ENCODE assay signal across 8 cellular contexts in the genomic region with DNA sequence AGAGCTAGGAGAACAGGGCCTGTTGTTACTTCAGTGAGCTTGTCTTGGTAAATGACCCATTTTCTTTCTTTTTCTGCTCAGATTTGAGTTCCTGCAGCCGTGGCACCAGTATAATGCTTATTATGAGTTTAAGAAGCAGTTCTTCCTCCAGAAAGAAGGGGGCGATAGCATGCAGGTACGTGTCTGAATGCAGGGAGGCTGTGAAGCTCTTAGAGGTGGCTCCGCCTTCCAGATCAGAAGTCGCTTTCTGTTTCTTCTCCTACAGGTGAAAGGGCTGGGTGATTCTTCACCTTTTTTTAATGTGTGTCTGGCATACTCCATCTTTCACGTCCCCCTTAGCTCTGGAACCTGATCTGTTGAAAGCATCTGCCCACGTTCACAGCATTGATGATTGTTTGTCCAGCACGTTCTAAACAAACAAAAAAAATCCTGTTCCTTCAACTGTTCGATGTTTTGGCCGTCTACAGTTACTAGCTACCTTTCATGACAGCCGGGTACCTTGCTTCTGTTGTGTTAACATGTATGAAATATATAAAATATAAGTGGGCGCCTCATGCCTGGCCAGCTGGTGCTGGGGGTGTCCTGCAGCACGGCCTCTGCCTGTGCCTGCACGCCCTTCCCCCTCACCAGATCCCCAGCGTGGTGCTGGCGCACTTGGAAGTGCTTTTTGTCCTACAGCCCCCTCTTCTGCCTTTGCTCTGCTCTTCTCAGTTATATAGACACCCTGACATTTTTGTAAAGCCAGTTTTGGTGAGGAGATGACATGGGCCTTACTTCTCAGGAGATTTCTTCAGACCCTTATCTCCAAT. TPM values are rescaled to one million over a fixed set of nuclear protein-coding genes. Genes with fewer than 3 reads are reported as not detected.
A peak's percentile ranks its signal among the peaks of the same experiment; 100 is the strongest.
DNase-seq lines count a peak whose midpoint lies in the region; ATAC-seq, FAIRE-seq and TF ChIP-seq lines count a peak whose summit lies in the region.

No MANE protein-coding gene starts in this region.

- WGBS in A549 (ENCODE audit: missing lambda C conversion rate): 85% methylated on average over 16 of the region's 16 CpGs

- no peaks in the 10 kb centered on the region for H3K4me1 ChIP-seq in A549

- H3K27me3 Mint-ChIP-seq in activated CD4-positive, alpha-beta memory T cell treated with anti-CD3 and anti-CD28 coated beads for 36 hours: no peaks in the 10 kb centered on the region

- H3K9me3 Mint-ChIP-seq in activated CD4-positive, alpha-beta memory T cell treated with anti-CD3 and anti-CD28 coated beads for 36 hours: no peaks in the 10 kb centered on the region

- no peak for FAIRE-seq in A549 (lab: Jason Lieb, UNC)

- H3K27ac ChIP-seq in A549: no peak overlapping the region

- TF ChIP-seq RAD21 in A549 (conservative IDR thresholded peaks at IDR 0.05 in 1 of 2, IDR thresholded peaks at IDR 0.05 in 1 of 2): no peak

- TF ChIP-seq POLR2A in A549 (IDR thresholded peaks at IDR 0.05; ENCODE audit: low read length) (no peak), NB4 (IDR thresholded peaks at IDR 0.05; ENCODE audit: extremely low read depth, insufficient read length) (no peak)

- H3K9me3 ChIP-seq in A549: no peaks in the 10 kb centered on the region

- intact Hi-C loops in activated CD4-positive, alpha-beta memory T cell treated with anti-CD3 and anti-CD28 coated beads for 36 hours (cut with micrococcal nuclease): loop anchor here (10.0 kb wide), 1 partner anchor 259 kb away; no protein-coding TSS in a partner anchor

- POLR2A ChIA-PET in A549 (lab: Yijun Ruan, JAX): no interaction called here
- POLR2A ChIA-PET in activated CD4-positive, alpha-beta memory T cell treated with anti-CD3 and anti-CD28 coated beads for 36 hours (lab: Charles Lee): interaction anchor here (0.7 kb wide), 1 partner anchor 9 kb away, joined by 3 read pairs; no protein-coding TSS in a partner anchor

- no peak for TF ChIP-seq EP300 in A549 (IDR thresholded peaks at IDR 0.05)

- DNase-seq in A549 (ENCODE audit: low read depth in 1 of 2, low spot score in 1 of 2) (peak; percentile 42 to 78), EL (peak; percentile 9), NB4 (ENCODE audit: low read depth) (peak; percentile 70), kidney tubule cell (ENCODE audit: low spot score) (peak; percentile 42), middle frontal gyrus (ENCODE audit: extremely low spot score, low spot score) (no peak)
- peak; percentile 46 for DNase-seq in activated CD4-positive, alpha-beta memory T cell treated with anti-CD3 and anti-CD28 coated beads for 36 hours

- H3K27ac Mint-ChIP-seq in activated CD4-positive, alpha-beta memory T cell treated with anti-CD3 and anti-CD28 coated beads for 36 hours: no peak overlapping the region

- H3K4me3 ChIP-seq in A549 (no peak overlapping the region), NB4 (ENCODE audit: low read depth, low read length) (no peak overlapping the region)

- CTCF ChIA-PET in A549 (lab: Yijun Ruan, JAX): interaction anchor here (0.5 to 1.9 kb wide), 6 partner anchors 9 to 847 kb away, joined by 3 to 7 read pairs (median 4); no protein-coding TSS in a partner anchor
- CTCF ChIA-PET in activated CD4-positive, alpha-beta memory T cell treated with anti-CD3 and anti-CD28 coated beads for 36 hours (lab: Charles Lee): interaction anchor here (0.6 to 2.1 kb wide), 8 partner anchors 10 to 651 kb away, joined by 3 to 19 read pairs (median 4); no protein-coding TSS in a partner anchor

- ATAC-seq in A549 (peak in 1 of 2 experiments; percentile 80; a peak in 3 of 6 replicates), GM18909 (IDR thresholded peaks at IDR 0.05; ENCODE audit: poor library complexity, unreplicated experiment) (no peak), HG02610 (IDR thresholded peaks at IDR 0.05; ENCODE audit: unreplicated experiment) (no peak)

- H3K4me2 ChIP-seq in A549: no peak overlapping the region

- H3K36me3 Mint-ChIP-seq in activated CD4-positive, alpha-beta memory T cell treated with anti-CD3 and anti-CD28 coated beads for 36 hours: peaks cover 56% of the 10 kb centered on the region

- H3K4me3 Mint-ChIP-seq in activated CD4-positive, alpha-beta memory T cell treated with anti-CD3 and anti-CD28 coated beads for 36 hours: no peak overlapping the region

- TF ChIP-seq CTCF in A549 (IDR thresholded peaks at IDR 0.05): no peak
- TF ChIP-seq CTCF in NB4 (IDR thresholded peaks at IDR 0.05; ENCODE audit: low read depth, low read length): peak; percentile 74

- H3K4me1 Mint-ChIP-seq in activated CD4-positive, alpha-beta memory T cell treated with anti-CD3 and anti-CD28 coated beads for 36 hours (ENCODE audit: low read depth): no peaks in the 10 kb centered on the region

TF ChIP-seq in A549, 52 proteins besides CTCF, POLR2A, EP300 and RAD21:
- TF ChIP-seq CEBPB (IDR thresholded peaks at IDR 0.05): no peak
- TF ChIP-seq JUNB (IDR thresholded peaks at IDR 0.05): no peak
TF ChIP-seq in A549: peak in this region for 0.

RNA-seq across cellular contexts. Expression of a gene that starts 44.6 kb away (rescaled TPM):
- polyA plus RNA-seq in A549 (2011; rRNA removed) (18.8 and 21.8 TPM in 2 replicates), A549 (2017; fragmentation: RNase III; extraction: RNeasy Plus Mini Kit Qiagen cat#74134 plus additional on column Dnase treatment) (22.8 to 23.5 TPM (median 23.3 TPM) in 3 replicates)
- polyA plus RNA-seq in A549 (2012; cell fraction: cytosol; rRNA removed): 26.7 and 30.3 TPM in 2 replicates
- polyA plus RNA-seq in A549 (2012; cell fraction: nucleus; rRNA removed): 121 and 170 TPM in 2 replicates
- polyA minus RNA-seq in A549 (2011; rRNA and poly(A)+ RNA removed): 20.3 and 27.5 TPM in 2 replicates
- 10 to 100 TPM; 42.1 to 44.3 TPM for total RNA-seq in activated CD4-positive, alpha-beta memory T cell treated with anti-CD3 and anti-CD28 coated beads for 36 hours
